8 cellular contexts compared by ENCODE assay signal in genomic region chr2:172086349-172087190, GRCh38. TPM values are rescaled to one million over a fixed set of nuclear protein-coding genes. Genes with fewer than 3 reads are reported as not detected.
DNase-seq lines count a peak whose midpoint lies in the region; ATAC-seq and TF ChIP-seq lines count a peak whose summit lies in the region.

No MANE protein-coding gene starts in this region.

- ATAC-seq in activated CD4-positive, alpha-beta T cell treated with anti-CD3 and anti-CD28 coated beads for 36 hours = peak; percentile 69
- peak; percentile 36 to 54 (median 44) for ATAC-seq in right lobe of liver
- no peak for ATAC-seq in GM18907 (IDR thresholded peaks at IDR 0.05; ENCODE audit: unreplicated experiment)
- ATAC-seq in GM21529 (IDR thresholded peaks at IDR 0.05; ENCODE audit: unreplicated experiment) = no peak

- CTCF ChIA-PET in activated CD4-positive, alpha-beta T cell treated with anti-CD3 and anti-CD28 coated beads for 36 hours (lab: Charles Lee) = interaction anchor here (0.7 to 7.2 kb wide), 5 partner anchors 9 to 147 kb away, joined by 3 to 93 read pairs (median 3); partner anchors contain the start of gene DLX2

- no peaks in the 10 kb centered on the region for H3K36me3 ChIP-seq in right lobe of liver

- peaks cover 66 to 94% of the 10 kb centered on the region in 2 donors for H3K27me3 ChIP-seq in right lobe of liver

- peaks cover 59% of the 10 kb centered on the region for H3K4me1 Mint-ChIP-seq in activated CD4-positive, alpha-beta T cell treated with anti-CD3 and anti-CD28 coated beads for 36 hours

- in situ Hi-C loops in astrocyte of the cerebellum (cut with HindIII; ENCODE audit: low sequenced_read_pairs) = no loop called here

- H3K36me3 Mint-ChIP-seq in activated CD4-positive, alpha-beta T cell treated with anti-CD3 and anti-CD28 coated beads for 36 hours (ENCODE audit: low read depth) = no peaks in the 10 kb centered on the region

- DNase-seq in activated CD4-positive, alpha-beta T cell treated with anti-CD3 and anti-CD28 coated beads for 36 hours = peak; percentile 83
- no peak for DNase-seq in activated CD4-positive, alpha-beta T cell treated with anti-CD3 and anti-CD28 coated beads for 1 hour
- peak; percentile 30 for DNase-seq in NOMO-1 treated with dmso at 0.1 percent for 144 hours (lab: John Stamatoyannopoulos, UW; ENCODE audit: unreplicated experiment)
- DNase-seq in astrocyte of the cerebellum (ENCODE audit: low read depth) = no peak
- DNase-seq in right lobe of liver = no peak
- no peak for DNase-seq in GDM1 (lab: John Stamatoyannopoulos, UW)

- peak overlapping the region; percentile 31 for H3K27ac Mint-ChIP-seq in activated CD4-positive, alpha-beta T cell treated with anti-CD3 and anti-CD28 coated beads for 36 hours

- no peaks in the 10 kb centered on the region for H3K9me3 Mint-ChIP-seq in activated CD4-positive, alpha-beta T cell treated with anti-CD3 and anti-CD28 coated beads for 36 hours (ENCODE audit: low read depth)

- TF ChIP-seq CTCF in astrocyte of the cerebellum (IDR thresholded peaks at IDR 0.05; ENCODE audit: low read depth, low read length, missing control alignments) = peak; percentile 22
- peak in 2 of 4 donors; percentile 12 to 13 for TF ChIP-seq CTCF in right lobe of liver (IDR thresholded peaks at IDR 0.05)

- peaks cover 0 to 27% (median 5%) of the 10 kb centered on the region in 4 donors for H3K4me1 ChIP-seq in right lobe of liver

- TF ChIP-seq POLR2A in right lobe of liver (IDR thresholded peaks at IDR 0.05) = no peak

- peaks cover 83% of the 10 kb centered on the region for H3K27me3 Mint-ChIP-seq in activated CD4-positive, alpha-beta T cell treated with anti-CD3 and anti-CD28 coated beads for 36 hours

- H3K4me3 Mint-ChIP-seq in activated CD4-positive, alpha-beta T cell treated with anti-CD3 and anti-CD28 coated beads for 36 hours = peak overlapping the region; percentile 73

- POLR2A ChIA-PET in activated CD4-positive, alpha-beta T cell treated with anti-CD3 and anti-CD28 coated beads for 36 hours (lab: Charles Lee) = interaction anchor here (0.6 kb wide), 1 partner anchor 383 kb away, joined by 5 read pairs; no protein-coding TSS in a partner anchor

- intact Hi-C loops in activated CD4-positive, alpha-beta T cell treated with anti-CD3 and anti-CD28 coated beads for 36 hours (cut with DNase I, micrococcal nuclease) = loop anchor here (2.0 to 10.0 kb wide), 4 partner anchors 16 to 1372 kb away; partner anchors contain the start of genes GAD1 (in 2 of the 2), SP5 (in 2 of the 2) and DLX2 (in 1 of the 2)
- intact Hi-C loops in right lobe of liver (cut with DNase I) = no loop called here

- H3K4me3 ChIP-seq in astrocyte of the cerebellum (ENCODE audit: low read depth, low read length) = peak overlapping the region; percentile 1
- no peak overlapping the region for H3K4me3 ChIP-seq in right lobe of liver

- 7% methylated on average over 37 of the region's 49 CpGs for WGBS in right lobe of liver (ENCODE audit: insufficient coverage, low coverage, low lambda C conversion rate, missing lambda C conversion rate)

- no peak overlapping the region for H3K27ac ChIP-seq in right lobe of liver

- no peaks in the 10 kb centered on the region for H3K9me3 ChIP-seq in right lobe of liver

RNA-seq across cellular contexts. Expression of gene DLX1, which starts 1.3 kb away (rescaled TPM):
- total RNA-seq in activated CD4-positive, alpha-beta T cell treated with anti-CD3 and anti-CD28 coated beads for 36 hours = not detected
- total RNA-seq in right lobe of liver = not detected

RNA-seq across cellular contexts. Expression of gene DLX2, which starts 16.1 kb away (rescaled TPM):
- not detected for total RNA-seq in activated CD4-positive, alpha-beta T cell treated with anti-CD3 and anti-CD28 coated beads for 36 hours
- not detected for total RNA-seq in right lobe of liver

Comparison
In these comparisons a context has a peak if more than half of its experiments do, and no peak if none do; other contexts are left out.
1. DNase-seq: peak in activated CD4-positive, alpha-beta T cell treated with anti-CD3 and anti-CD28 coated beads for 36 hours (single experiment) and NOMO-1 treated with dmso at 0.1 percent for 144 hours (single experiment); none in activated CD4-positive, alpha-beta T cell treated with anti-CD3 and anti-CD28 coated beads for 1 hour (single experiment), astrocyte of the cerebellum (single experiment), right lobe of liver (0 of 3) and GDM1 (single experiment).
2. ATAC-seq: peak in activated CD4-positive, alpha-beta T cell treated with anti-CD3 and anti-CD28 coated beads for 36 hours (single experiment) and right lobe of liver (4 of 4); none in GM18907 (single experiment) and GM21529 (single experiment).
3. intact Hi-C loops: an anchor here in activated CD4-positive, alpha-beta T cell treated with anti-CD3 and anti-CD28 coated beads for 36 hours (2.0 to 10.0 kb wide); none called in right lobe of liver.